8 cellular contexts compared by ENCODE assay signal in genomic region chr17:1516403-1517161, GRCh38. TPM values are rescaled to one million over a fixed set of nuclear protein-coding genes. Genes with fewer than 3 reads are reported as not detected.
DNase-seq lines count a peak whose midpoint lies in the region; ATAC-seq and TF ChIP-seq lines count a peak whose summit lies in the region.

Gene INPP5K, minus strand, starts transcription at chr17:1516612. Its CDS starts 113 bp downstream, at chr17:1516499.

- H3K9me3 Mint-ChIP-seq in nephron progenitor cell: no peaks in the 10 kb centered on the region
- no peaks in the 10 kb centered on the region for H3K9me3 Mint-ChIP-seq in stimulated activated naive CD8-positive, alpha-beta T cell treated with anti-CD3 and anti-CD28 coated beads, Interleukin-15, amount 100 ng/mL, for 72 hours

- H3K36me3 ChIP-seq in H7 (replicated peaks; ENCODE audit: control insufficient read depth, insufficient read depth, low read length): peaks cover 1% of the 10 kb centered on the region

- TF ChIP-seq CTCF in fibroblast of the aortic adventitia (IDR thresholded peaks at IDR 0.05; ENCODE audit: insufficient read depth, low read length): no peak
- no peak for TF ChIP-seq CTCF in nephron progenitor cell (IDR thresholded peaks at IDR 0.05)

- peak; percentile 97 for ATAC-seq in stimulated activated naive CD8-positive, alpha-beta T cell treated with anti-CD3 and anti-CD28 coated beads, Interleukin-15, amount 100 ng/mL, for 72 hours

- H3K27me3 Mint-ChIP-seq in nephron progenitor cell (ENCODE audit: low read depth, poor library complexity): no peaks in the 10 kb centered on the region
- no peaks in the 10 kb centered on the region for H3K27me3 Mint-ChIP-seq in stimulated activated naive CD8-positive, alpha-beta T cell treated with anti-CD3 and anti-CD28 coated beads, Interleukin-15, amount 100 ng/mL, for 72 hours

- H3K4me1 Mint-ChIP-seq in nephron progenitor cell: peaks cover 47% of the 10 kb centered on the region
- H3K4me1 Mint-ChIP-seq in stimulated activated naive CD8-positive, alpha-beta T cell treated with anti-CD3 and anti-CD28 coated beads, Interleukin-15, amount 100 ng/mL, for 72 hours: peaks cover 42% of the 10 kb centered on the region

- H3K27me3 ChIP-seq in H7 (ENCODE audit: control insufficient read depth, insufficient read depth, low read length): no peaks in the 10 kb centered on the region

- H3K4me3 ChIP-seq in H7 (ENCODE audit: insufficient read depth, low read depth, low read length): peak within 1 kb of the TSS; percentile 91
- peak within 1 kb of the TSS; percentile 99 for H3K4me3 ChIP-seq in fibroblast of the aortic adventitia (ENCODE audit: low read depth, low read length)

- H3K27ac Mint-ChIP-seq in nephron progenitor cell: peak within 1 kb of the TSS; percentile 91
- H3K27ac Mint-ChIP-seq in stimulated activated naive CD8-positive, alpha-beta T cell treated with anti-CD3 and anti-CD28 coated beads, Interleukin-15, amount 100 ng/mL, for 72 hours: peak within 1 kb of the TSS; percentile 79 to 95

- H3K36me3 Mint-ChIP-seq in nephron progenitor cell (ENCODE audit: low read depth): peaks cover 18% of the 10 kb centered on the region

- in situ Hi-C loops in G401 (cut with HindIII; ENCODE audit: low sequenced_read_pairs): no loop called here

- peak; percentile 98 for DNase-seq in G401 (ENCODE audit: low spot score)
- DNase-seq in H7: peak; percentile 99
- DNase-seq in M059J (ENCODE audit: low read depth): peak; percentile 95
- DNase-seq in SHP77 (lab: John Stamatoyannopoulos, UW): peak; percentile 98 to 99
- peak; percentile 99 for DNase-seq in activated effector memory CD4-positive, alpha-beta T cell treated with anti-CD3 and anti-CD28 coated beads, Interleukin-2, amount 50 U/mL, for 16 hours
- DNase-seq in fibroblast of the aortic adventitia (ENCODE audit: low read depth): peak; percentile 98
- peak; percentile 95 for DNase-seq in nephron progenitor cell
- peak; percentile 97 to 98 for DNase-seq in stimulated activated naive CD8-positive, alpha-beta T cell treated with anti-CD3 and anti-CD28 coated beads, Interleukin-15, amount 100 ng/mL, for 72 hours

- H3K4me3 Mint-ChIP-seq in nephron progenitor cell: peak within 1 kb of the TSS; percentile 89
- H3K4me3 Mint-ChIP-seq in stimulated activated naive CD8-positive, alpha-beta T cell treated with anti-CD3 and anti-CD28 coated beads, Interleukin-15, amount 100 ng/mL, for 72 hours: peak within 1 kb of the TSS; percentile 87 to 90

RNA-seq across cellular contexts. Expression of gene INPP5K, which starts in this region (rescaled TPM):
- 13.6 and 16.4 TPM in 2 replicates for total RNA-seq in G401 (2014; rRNA removed; shearing (Covaris generic))
- 17.6 and 20.7 TPM in 2 replicates for total RNA-seq in H7 (2014; rRNA removed; shearing (Covaris generic))
- 28.1 and 81.9 TPM in 2 replicates for total RNA-seq in M059J (2014; rRNA removed; shearing (Covaris generic))
- total RNA-seq in fibroblast of the aortic adventitia (ENCODE audit: low replicate concordance): 13.2 and 27.3 TPM in 2 replicates

Comparison
In these comparisons a context has a peak if more than half of its experiments do, and no peak if none do; other contexts are left out.
1. Peak in every context shown above with its lines: DNase-seq, ATAC-seq and H3K4me3 ChIP-seq.